27 cellular contexts compared by ENCODE assay signal in genomic region chr16:27175888-27176287, GRCh38. TPM values are rescaled to one million over a fixed set of nuclear protein-coding genes. Genes with fewer than 3 reads are reported as not detected.
A peak's percentile ranks its signal among the peaks of the same experiment; 100 is the strongest.
DNase-seq lines count a peak whose midpoint lies in the region; ATAC-seq and TF ChIP-seq lines count a peak whose summit lies in the region.
"Had no signal": no experiment of that assay in that cellular context is flagged by ENCODE, and none has a peak within 500 bp of the region (broad histone marks: within the 10 kb centered on the region; RNA-seq: fewer than 3 reads in every experiment).

No MANE protein-coding gene starts in this region.

- H3K9me2 ChIP-seq in GM23338 (ENCODE audit: insufficient read depth) (no peaks in the 10 kb centered on the region), MM.1S (replicated peaks; ENCODE audit: insufficient read depth, low read length) (no peaks in the 10 kb centered on the region)

- POLR2A ChIA-PET in WTC11 (lab: Charles Lee) = no interaction called here
- POLR2A ChIA-PET in naive thymus-derived CD8-positive, alpha-beta T cell (lab: Charles Lee) = interaction anchor here (1.0 to 1.7 kb wide), 3 partner anchors 59 to 226 kb away, joined by 3 to 6 read pairs (median 3); partner anchors contain the start of gene IL21R

- H3K4me1 ChIP-seq in GM23338 (ENCODE audit: insufficient read depth) (no peaks in the 10 kb centered on the region), MM.1S (ENCODE audit: low read length) (0 out of 2 replicates have a peak, but pooled peaks cover 9% of the 10 kb centered on the region)

- H3K79me2 ChIP-seq in GM23338 (replicated peaks; ENCODE audit: insufficient read depth) (no peaks in the 10 kb centered on the region), MM.1S (ENCODE audit: low read length) (no peaks in the 10 kb centered on the region)

- H3F3A ChIP-seq in GM23338 (replicated peaks; ENCODE audit: low read depth) = no peaks in the 10 kb centered on the region
- no peaks in the 10 kb centered on the region for H3F3A ChIP-seq in MM.1S (ENCODE audit: insufficient read depth, low read length)

- H2AFZ ChIP-seq in GM23338 = no peak overlapping the region
- H2AFZ ChIP-seq in MM.1S (ENCODE audit: low read length) = no peak overlapping the region

- DNase-seq in activated naive CD8-positive, alpha-beta T cell treated with anti-CD3 and anti-CD28 coated beads, Interleukin-2, amount 50 U/mL, for 24 hours = no peak
- DNase-seq in activated naive CD8-positive, alpha-beta T cell treated with anti-CD3 and anti-CD28 coated beads for 36 hours = no peak
- DNase-seq in GM23338 (ENCODE audit: low spot score) (peak; percentile 21), WTC11 (ENCODE audit: low spot score) (no peak), MM.1S (no peak), NCI-H128 (lab: John Stamatoyannopoulos, UW; ENCODE audit: unreplicated experiment) (no peak), NCI-H1105 treated with DMSO at 0.1 percent for 48 hours (lab: John Stamatoyannopoulos, UW) (no peak)
- no peak for DNase-seq in naive thymus-derived CD8-positive, alpha-beta T cell
- DNase-seq: activated CD4-positive, CD25-positive, alpha-beta regulatory T cell; activated CD8-positive, alpha-beta memory T cell treated with anti-CD3 and anti-CD28 coated beads, Interleukin-2, amount 50 U/mL, for 48 hours; activated gamma-delta T cell; cerebellar nuclear complex; effector CD4-positive, alpha-beta T cell; esophagus squamous epithelium; glutamatergic neuron; KBM-7; left ventricle myocardium superior; mucosa of descending colon; NCI-H1092 treated with DMSO at 0.1 percent for 48 hours; NCI-H524 treated with DMSO at 0.1 percent for 48 hours; PC-3; stimulated activated CD4-positive, alpha-beta T cell treated with anti-CD3 and anti-CD28 coated beads, Interleukin-4, amount 100 ng/mL, for 1 hour; T-helper 9 cell had no signal

- no peak for ATAC-seq in activated naive CD8-positive, alpha-beta T cell treated with anti-CD3 and anti-CD28 coated beads, Interleukin-2, amount 50 U/mL, for 24 hours
- no peak for ATAC-seq in GM23338
- ATAC-seq in WTC11 = peak; percentile 31; the same call in 1 of the 2 replicates
- no peak for ATAC-seq in naive thymus-derived CD8-positive, alpha-beta T cell
- ATAC-seq: left ventricle myocardium superior, mucosa of descending colon, PC-3 had no signal

- no peak for TF ChIP-seq CTCF in GM23338 (conservative IDR thresholded peaks at IDR 0.05; ENCODE audit: low read depth in 2 of 2)
- TF ChIP-seq CTCF in WTC11 (IDR thresholded peaks at IDR 0.05) = no peak
- TF ChIP-seq CTCF in MM.1S (IDR thresholded peaks at IDR 0.05; ENCODE audit: low read length) = no peak

- no peaks in the 10 kb centered on the region for H3K27me3 ChIP-seq in GM23338 (ENCODE audit: insufficient read depth)
- H3K27me3 ChIP-seq in MM.1S (replicated peaks; ENCODE audit: insufficient read depth, low read length) = no peaks in the 10 kb centered on the region
- H3K27me3 ChIP-seq: esophagus squamous epithelium had no signal

- peaks cover 86% of the 10 kb centered on the region for H3K4me1 Mint-ChIP-seq in activated naive CD8-positive, alpha-beta T cell treated with anti-CD3 and anti-CD28 coated beads, Interleukin-2, amount 50 U/mL, for 24 hours
- H3K4me1 Mint-ChIP-seq in activated naive CD8-positive, alpha-beta T cell treated with anti-CD3 and anti-CD28 coated beads for 36 hours = peaks cover 60% of the 10 kb centered on the region
- H3K4me1 Mint-ChIP-seq in GM23338 (peaks cover 6% of the 10 kb centered on the region; the same call in 1 of the 3 replicates), WTC11 (no peaks in the 10 kb centered on the region)
- peaks cover 33 to 72% (median 68%) of the 10 kb centered on the region in 4 donors for H3K4me1 Mint-ChIP-seq in naive thymus-derived CD8-positive, alpha-beta T cell

- no peak overlapping the region for H3K4me2 ChIP-seq in GM23338
- H3K4me2 ChIP-seq in MM.1S (ENCODE audit: low read depth, low read length) = no peak overlapping the region
- H3K4me2 ChIP-seq: smooth muscle cell had no signal

- no peak overlapping the region for H3K4me3 ChIP-seq in GM23338
- no peak overlapping the region for H3K4me3 ChIP-seq in MM.1S (ENCODE audit: low read length)
- H3K4me3 ChIP-seq: esophagus squamous epithelium, mucosa of descending colon, smooth muscle cell had no signal

- H3K9me3 Mint-ChIP-seq in activated naive CD8-positive, alpha-beta T cell treated with anti-CD3 and anti-CD28 coated beads, Interleukin-2, amount 50 U/mL, for 24 hours = peaks cover 13% of the 10 kb centered on the region
- peaks cover 10% of the 10 kb centered on the region for H3K9me3 Mint-ChIP-seq in activated naive CD8-positive, alpha-beta T cell treated with anti-CD3 and anti-CD28 coated beads for 36 hours
- H3K9me3 Mint-ChIP-seq in GM23338 = peaks cover 24% of the 10 kb centered on the region
- peaks cover 14% of the 10 kb centered on the region for H3K9me3 Mint-ChIP-seq in WTC11
- peaks cover 0 to 7% (median 0%) of the 10 kb centered on the region in 9 donors for H3K9me3 Mint-ChIP-seq in naive thymus-derived CD8-positive, alpha-beta T cell

- H3K27ac Mint-ChIP-seq in activated naive CD8-positive, alpha-beta T cell treated with anti-CD3 and anti-CD28 coated beads, Interleukin-2, amount 50 U/mL, for 24 hours = peak overlapping the region; percentile 87
- no peak overlapping the region for H3K27ac Mint-ChIP-seq in activated naive CD8-positive, alpha-beta T cell treated with anti-CD3 and anti-CD28 coated beads for 36 hours
- no peak overlapping the region for H3K27ac Mint-ChIP-seq in GM23338
- no peak overlapping the region for H3K27ac Mint-ChIP-seq in WTC11
- H3K27ac Mint-ChIP-seq in naive thymus-derived CD8-positive, alpha-beta T cell = peak overlapping the region in 9 of 10 donors; percentile 41 to 89 (median 72)

- H3K36me3 ChIP-seq in GM23338 (ENCODE audit: insufficient read depth) = no peaks in the 10 kb centered on the region
- no peaks in the 10 kb centered on the region for H3K36me3 ChIP-seq in MM.1S (replicated peaks; ENCODE audit: insufficient read depth, low read length)
- H3K36me3 ChIP-seq: esophagus squamous epithelium, neutrophil had no signal

- CTCF ChIA-PET in WTC11 (lab: Charles Lee) = interaction anchor here (1.2 kb wide), 1 partner anchor 193 kb away, joined by 3 read pairs; no protein-coding TSS in a partner anchor

- peaks cover 5% of the 10 kb centered on the region for H3K36me3 Mint-ChIP-seq in activated naive CD8-positive, alpha-beta T cell treated with anti-CD3 and anti-CD28 coated beads, Interleukin-2, amount 50 U/mL, for 24 hours (ENCODE audit: low read depth)
- peaks cover 9% of the 10 kb centered on the region for H3K36me3 Mint-ChIP-seq in activated naive CD8-positive, alpha-beta T cell treated with anti-CD3 and anti-CD28 coated beads for 36 hours
- H3K36me3 Mint-ChIP-seq in GM23338 (ENCODE audit: low read depth) = no peaks in the 10 kb centered on the region; the same call in 2 of the 3 replicates
- H3K36me3 Mint-ChIP-seq in WTC11 = peaks cover 7% of the 10 kb centered on the region; the same call in 1 of the 2 replicates
- peaks cover 0 to 5% (median 0%) of the 10 kb centered on the region in 3 donors for H3K36me3 Mint-ChIP-seq in naive thymus-derived CD8-positive, alpha-beta T cell

- H3K9ac ChIP-seq in MM.1S (ENCODE audit: low read length) = no peak overlapping the region

- H3K27me3 Mint-ChIP-seq in activated naive CD8-positive, alpha-beta T cell treated with anti-CD3 and anti-CD28 coated beads, Interleukin-2, amount 50 U/mL, for 24 hours = no peaks in the 10 kb centered on the region
- no peaks in the 10 kb centered on the region for H3K27me3 Mint-ChIP-seq in activated naive CD8-positive, alpha-beta T cell treated with anti-CD3 and anti-CD28 coated beads for 36 hours
- peaks cover 10% of the 10 kb centered on the region for H3K27me3 Mint-ChIP-seq in GM23338 (ENCODE audit: insufficient read depth, low read depth, poor library complexity)
- peaks cover 6% of the 10 kb centered on the region for H3K27me3 Mint-ChIP-seq in WTC11 (ENCODE audit: low read depth)
- H3K27me3 Mint-ChIP-seq in naive thymus-derived CD8-positive, alpha-beta T cell = no peaks in the 10 kb centered on the region
- H3K27me3 Mint-ChIP-seq: B cell had no signal

- H4K20me1 ChIP-seq in GM23338 (replicated peaks; ENCODE audit: insufficient read depth) (no peaks in the 10 kb centered on the region), MM.1S (ENCODE audit: insufficient read depth, low read length) (no peaks in the 10 kb centered on the region)

- H3K9me3 ChIP-seq in MM.1S (replicated peaks; ENCODE audit: insufficient read depth, low read length) = no peaks in the 10 kb centered on the region
- H3K9me3 ChIP-seq: mucosa of descending colon, neutrophil had no signal

- no peak overlapping the region for H3K4me3 Mint-ChIP-seq in activated naive CD8-positive, alpha-beta T cell treated with anti-CD3 and anti-CD28 coated beads, Interleukin-2, amount 50 U/mL, for 24 hours
- H3K4me3 Mint-ChIP-seq in activated naive CD8-positive, alpha-beta T cell treated with anti-CD3 and anti-CD28 coated beads for 36 hours = no peak overlapping the region
- H3K4me3 Mint-ChIP-seq in GM23338 (no peak overlapping the region), WTC11 (no peak overlapping the region)
- no peak overlapping the region for H3K4me3 Mint-ChIP-seq in naive thymus-derived CD8-positive, alpha-beta T cell
- H3K4me3 Mint-ChIP-seq: B cell had no signal

- H3K27ac ChIP-seq in GM23338 (ENCODE audit: low read depth) = no peak overlapping the region
- H3K27ac ChIP-seq in MM.1S (ENCODE audit: low read length) = no peak overlapping the region
- H3K27ac ChIP-seq: esophagus squamous epithelium, HL-60, neutrophil had no signal

TF ChIP-seq in GM23338, 12 proteins besides CTCF, POLR2A, EP300 and RAD21 (continues in another document):
- TF ChIP-seq POLR2AphosphoS5 (IDR thresholded peaks at IDR 0.05; ENCODE audit: low read depth) = no peak

TF ChIP-seq in WTC11, 78 proteins besides CTCF, POLR2A, EP300 and RAD21 (continues in another document):
- peak; percentile 72; the same call in 1 of the 2 replicates for TF ChIP-seq USF2 (CRISPR knock-in tag; IDR thresholded peaks at IDR 0.05)

RNA-seq across cellular contexts. Expression of gene KDM8, which starts 27.4 kb away (rescaled TPM):
- total RNA-seq in activated naive CD8-positive, alpha-beta T cell treated with anti-CD3 and anti-CD28 coated beads for 36 hours = 10 to 100 TPM in 1 of 2 experiments, 1 to 10 TPM in 1; 9.9 to 12.2 TPM
- 5.1 and 9.1 TPM in 2 replicates for total RNA-seq in GM23338 (2014; rRNA removed; shearing (Covaris generic))
- 3.8 and 5.7 TPM in 2 replicates for polyA plus RNA-seq in GM23338 (2016; fragmentation: Nextera tagmentation; extraction: Ambion mirVana)
- total RNA-seq in WTC11 (2021) = 10.9 to 16.5 TPM (median 11.7 TPM) in 3 replicates
- 10 to 100 TPM; 27.7 to 35.0 TPM for total RNA-seq in naive thymus-derived CD8-positive, alpha-beta T cell
- 1 to 10 TPM; 3.8 to 6.2 (median 5.6) TPM for polyA plus RNA-seq in naive thymus-derived CD8-positive, alpha-beta T cell

Comparison
In these comparisons a context has a peak if more than half of its experiments do, and no peak if none do; other contexts are left out.
1. H3K27ac Mint-ChIP-seq: peak in activated naive CD8-positive, alpha-beta T cell treated with anti-CD3 and anti-CD28 coated beads, Interleukin-2, amount 50 U/mL, for 24 hours (single experiment) and naive thymus-derived CD8-positive, alpha-beta T cell (9 of 10); none in activated naive CD8-positive, alpha-beta T cell treated with anti-CD3 and anti-CD28 coated beads for 36 hours (single experiment), GM23338 (single experiment) and WTC11 (single experiment).